ENCODE assay signal across 15 cellular contexts in genomic region chr3:184591789-184592188, GRCh38. TPM values are rescaled to one million over a fixed set of nuclear protein-coding genes. Genes with fewer than 3 reads are reported as not detected.
DNase-seq lines count a peak whose midpoint lies in the region; ATAC-seq and TF ChIP-seq lines count a peak whose summit lies in the region.
"Had no signal": no experiment of that assay in that cellular context is flagged by ENCODE, and none has a peak within 500 bp of the region (broad histone marks: within the 10 kb centered on the region; RNA-seq: fewer than 3 reads in every experiment).

No MANE protein-coding gene starts in this region.

- intact Hi-C loops in right cardiac atrium (cut with DNase I), result no loop called here

- H3K9ac ChIP-seq in mesendoderm (ENCODE audit: low read length), result peak overlapping the region; percentile 6

- no peak overlapping the region for H3K4me3 Mint-ChIP-seq in activated T-cell treated with anti-CD3 and anti-CD28 coated beads, Interleukin-2, amount 50 U/mL, for 24 hours
- H3K4me3 Mint-ChIP-seq: B cell had no signal

- H3K36me3 Mint-ChIP-seq in activated T-cell treated with anti-CD3 and anti-CD28 coated beads, Interleukin-2, amount 50 U/mL, for 24 hours (ENCODE audit: low read depth), result no peaks in the 10 kb centered on the region

- H3K9me3 ChIP-seq in right cardiac atrium (ENCODE audit: control insufficient read depth, low read length) (no peaks in the 10 kb centered on the region), right atrium auricular region (no peaks in the 10 kb centered on the region)
- H3K9me3 ChIP-seq: SJSA1 had no signal

- H2BK5ac ChIP-seq in mesendoderm (ENCODE audit: low read length), result peak overlapping the region; percentile 75

- H3K4me1 ChIP-seq in right cardiac atrium (ENCODE audit: control insufficient read depth, insufficient read depth, low read length) (peaks cover 4% of the 10 kb centered on the region), right atrium auricular region (peaks cover 0 to 24% of the 10 kb centered on the region in 2 donors), mesendoderm (ENCODE audit: control insufficient read depth, low read depth, low read length) (peaks cover 20% of the 10 kb centered on the region)
- H3K4me1 ChIP-seq: SJSA1 had no signal

- H3K56ac ChIP-seq in mesendoderm (ENCODE audit: low read length), result peak overlapping the region; percentile 35

- H3K27ac Mint-ChIP-seq in activated T-cell treated with anti-CD3 and anti-CD28 coated beads, Interleukin-2, amount 50 U/mL, for 24 hours, result no peak overlapping the region
- H3K27ac Mint-ChIP-seq: B cell had no signal

- no peaks in the 10 kb centered on the region for H3K27me3 ChIP-seq in right cardiac atrium (ENCODE audit: control insufficient read depth, insufficient read depth)
- H3K27me3 ChIP-seq in right atrium auricular region, result no peaks in the 10 kb centered on the region
- H3K27me3 ChIP-seq in mesendoderm (ENCODE audit: insufficient read depth, low read length, poor library complexity), result no peaks in the 10 kb centered on the region
- H3K27me3 ChIP-seq: SJSA1 had no signal

- no peaks in the 10 kb centered on the region for H3K9me3 Mint-ChIP-seq in activated T-cell treated with anti-CD3 and anti-CD28 coated beads, Interleukin-2, amount 50 U/mL, for 24 hours

- no peaks in the 10 kb centered on the region for H3K36me3 ChIP-seq in right atrium auricular region
- H3K36me3 ChIP-seq in mesendoderm (ENCODE audit: control insufficient read depth, insufficient read depth, low read length), result no peaks in the 10 kb centered on the region
- H3K36me3 ChIP-seq: SJSA1 had no signal

- no peak overlapping the region for H3K23ac ChIP-seq in mesendoderm (ENCODE audit: low read length)

- no peaks in the 10 kb centered on the region for H3K79me2 ChIP-seq in mesendoderm (ENCODE audit: control insufficient read depth, insufficient read depth, low read length)

- H3K27ac ChIP-seq in right cardiac atrium (ENCODE audit: low read length) (no peak overlapping the region), right atrium auricular region (no peak overlapping the region), mesendoderm (ENCODE audit: low read depth, low read length) (no peak overlapping the region)
- H3K27ac ChIP-seq: SJSA1 had no signal

- no peak overlapping the region for H3K4ac ChIP-seq in mesendoderm (ENCODE audit: low read depth, low read length)

- no peaks in the 10 kb centered on the region for H3K4me1 Mint-ChIP-seq in activated T-cell treated with anti-CD3 and anti-CD28 coated beads, Interleukin-2, amount 50 U/mL, for 24 hours (ENCODE audit: low read depth)
- H3K4me1 Mint-ChIP-seq: B cell had no signal

- TF ChIP-seq CTCF in right atrium auricular region (IDR thresholded peaks at IDR 0.05), result no peak

- no peak overlapping the region for H4K5ac ChIP-seq in mesendoderm (ENCODE audit: low read length)

- H2BK120ac ChIP-seq in mesendoderm (ENCODE audit: low read depth, low read length), result no peak overlapping the region

- ATAC-seq in right cardiac atrium (no peak), GM19328 (IDR thresholded peaks at IDR 0.05; ENCODE audit: unreplicated experiment) (no peak)

- no peak overlapping the region for H4K8ac ChIP-seq in mesendoderm (ENCODE audit: low read depth, low read length)

- peaks cover 3% of the 10 kb centered on the region for H3K27me3 Mint-ChIP-seq in activated T-cell treated with anti-CD3 and anti-CD28 coated beads, Interleukin-2, amount 50 U/mL, for 24 hours

- no peak overlapping the region for H2BK15ac ChIP-seq in mesendoderm (replicated peaks; ENCODE audit: low read depth)

- H3K4me3 ChIP-seq in right cardiac atrium (ENCODE audit: low read length) (no peak overlapping the region), right atrium auricular region (no peak overlapping the region), mesendoderm (ENCODE audit: low read length) (no peak overlapping the region)
- H3K4me3 ChIP-seq: SJSA1 had no signal

- H3K79me1 ChIP-seq in mesendoderm (ENCODE audit: low read length), result no peaks in the 10 kb centered on the region

- 95% methylated on average over 6 of the region's 6 CpGs for WGBS in right cardiac atrium
- whole genome bisulfite sequencing in mesendoderm (ENCODE audit: extremely low coverage, insufficient coverage, low lambda C conversion rate), result no CpG with 5 or more reads among the region's 6 CpGs

- peak overlapping the region; percentile 71 for H2AK5ac ChIP-seq in mesendoderm (ENCODE audit: low read length)

- peak in 2 of 3 donors; percentile 25 to 53 for DNase-seq in right cardiac atrium
- no peak for DNase-seq in right atrium auricular region (ENCODE audit: low spot score)
- DNase-seq in NCI-H2171 treated with DMSO at 0.1 percent for 48 hours (lab: John Stamatoyannopoulos, UW), result peak; percentile 89
- no peak for DNase-seq in mesendoderm
- DNase-seq in NCI-H1436 (lab: John Stamatoyannopoulos, UW), result no peak
- no peak for DNase-seq in activated T-cell treated with anti-CD3 and anti-CD28 coated beads, Interleukin-2, amount 50 U/mL, for 24 hours
- DNase-seq: DMS153; EL; KBM-7; NCI-H1105 treated with DMSO at 0.1 percent for 48 hours; NCI-H1930; NK-92 treated with Interleukin-12 subunit alpha and Interleukin-12 subunit beta, amount 100 ng/mL, for 24 hours had no signal

- no peak overlapping the region for H3K18ac ChIP-seq in mesendoderm (ENCODE audit: low read length)

- H3K4me2 ChIP-seq in mesendoderm (ENCODE audit: low read length), result no peak overlapping the region

RNA-seq across cellular contexts. Expression of gene EPHB3, which starts 30.2 kb away (rescaled TPM):
- total RNA-seq in right cardiac atrium (1 to 10 TPM; 1.3 to 3.4 (median 2.9) TPM), right atrium auricular region (1 to 10 TPM; 2.1 to 5.1 TPM)
- 0.52 TPM for polyA plus RNA-seq in right cardiac atrium
- 2.4 TPM for polyA plus RNA-seq in mesendoderm (2013, experiment 1 of 2)
- 1.9 TPM for polyA plus RNA-seq in mesendoderm (2013, experiment 2 of 2)

Comparison
In these comparisons a context has a peak if more than half of its experiments do, and no peak if none do; other contexts are left out.
1. DNase-seq: peak in right cardiac atrium (2 of 3) and NCI-H2171 treated with DMSO at 0.1 percent for 48 hours (single experiment); none in right atrium auricular region (single experiment), mesendoderm (single experiment), NCI-H1436 (single experiment) and activated T-cell treated with anti-CD3 and anti-CD28 coated beads, Interleukin-2, amount 50 U/mL, for 24 hours (single experiment).